ENCODE assay signal across 15 cellular contexts in genomic region chr3:38266810-38267209, GRCh38. TPM values are rescaled to one million over a fixed set of nuclear protein-coding genes. Genes with fewer than 3 reads are reported as not detected.
DNase-seq lines count a peak whose midpoint lies in the region; TF ChIP-seq lines count a peak whose summit lies in the region.
"Had no signal": no experiment of that assay in that cellular context is flagged by ENCODE, and none has a peak within 500 bp of the region (broad histone marks: within the 10 kb centered on the region; RNA-seq: fewer than 3 reads in every experiment).

No MANE protein-coding gene starts in this region.

- DNase-seq in GM13976 (ENCODE audit: low spot score) (peak; percentile 3), esophagus muscularis mucosa (ENCODE audit: extremely low spot score) (peak; percentile 55), COR-L47 (lab: John Stamatoyannopoulos, UW) (no peak), cerebellum (ENCODE audit: low spot score) (no peak)
- no peak for DNase-seq in stimulated activated CD4-positive, alpha-beta T cell treated with anti-CD3 and anti-CD28 coated beads, Interleukin-2, amount 100 ng/mL, for 24 hours
- DNase-seq: CD4-positive, alpha-beta T cell; DMS79 treated with DMSO at 0.1 percent for 48 hours; GF-D8 had no signal

- H3K27me3 ChIP-seq in esophagus muscularis mucosa (no peaks in the 10 kb centered on the region), neutrophil (no peaks in the 10 kb centered on the region)

- intact Hi-C loops in esophagus muscularis mucosa (cut with DNase I) = no loop called here

- H3K4me1 ChIP-seq in esophagus muscularis mucosa (peaks cover 0 to 10% (median 0%) of the 10 kb centered on the region in 4 donors), neutrophil (ENCODE audit: control insufficient read depth in 1 of 2, insufficient read depth in 1 of 2, low read depth in 1 of 2, low read length in 1 of 2) (peaks cover 28% of the 10 kb centered on the region in 2 experiments)
- H3K4me1 ChIP-seq: HAP-1 had no signal

- 70% methylated on average over 1 of the region's 1 CpG for WGBS in esophagus muscularis mucosa

- TF ChIP-seq EP300 in esophagus muscularis mucosa (IDR thresholded peaks at IDR 0.05) = no peak

- H3K9me3 ChIP-seq in esophagus muscularis mucosa (no peaks in the 10 kb centered on the region), neutrophil (no peaks in the 10 kb centered on the region)
- H3K9me3 ChIP-seq: HAP-1 had no signal

- no peak for TF ChIP-seq POLR2A in esophagus muscularis mucosa (IDR thresholded peaks at IDR 0.05; ENCODE audit: low read depth)

- in situ Hi-C loops in GM13976 (cut with MboI; ENCODE audit: low sequenced_read_pairs, unreplicated experiment) = no loop called here

- no peak overlapping the region for H3K4me3 ChIP-seq in esophagus muscularis mucosa
- no peak overlapping the region for H3K4me3 ChIP-seq in neutrophil (ENCODE audit: low read depth in 1 of 2, low read length in 1 of 2)
- H3K4me3 ChIP-seq: HAP-1 had no signal

- TF ChIP-seq CTCF in GM13976 (IDR thresholded peaks at IDR 0.05; ENCODE audit: borderline replicate concordance, control extremely low read depth, extremely low read depth, insufficient read depth, missing control alignments) (no peak), esophagus muscularis mucosa (IDR thresholded peaks at IDR 0.05) (no peak), neutrophil (IDR thresholded peaks at IDR 0.05) (no peak)

- no peak overlapping the region for H3K27ac ChIP-seq in esophagus muscularis mucosa (replicated peaks in 1 of 4)
- peak overlapping the region; percentile 84 for H3K27ac ChIP-seq in neutrophil
- H3K27ac ChIP-seq: C4-2B had no signal

- H3K36me3 ChIP-seq in esophagus muscularis mucosa = peaks cover 0 to 8% (median 3%) of the 10 kb centered on the region in 4 donors
- no peaks in the 10 kb centered on the region for H3K36me3 ChIP-seq in neutrophil
- H3K36me3 ChIP-seq: HAP-1 had no signal

RNA-seq across cellular contexts. Expression of gene SLC22A13, which starts 1.2 kb away (rescaled TPM):
- total RNA-seq in esophagus muscularis mucosa (under 1 TPM in 2 of 4 donors, not detected in 2; 0.17 to 0.29 TPM), cerebellum (1.4 TPM)
- total RNA-seq: A172 had no signal

RNA-seq across cellular contexts. Expression of gene SLC22A14, which starts 15.3 kb away (rescaled TPM):
- total RNA-seq in esophagus muscularis mucosa = under 1 TPM in 1 of 4 donors, not detected in 3; 0.23 TPM
- total RNA-seq in cerebellum = 0.82 TPM
- total RNA-seq: A172, B cell, H1, HT-29 had no signal

Comparison
In these comparisons a context has a peak if more than half of its experiments do, and no peak if none do; other contexts are left out.
1. DNase-seq: peak in GM13976 (single experiment) and esophagus muscularis mucosa (single experiment); none in COR-L47 (single experiment), cerebellum (single experiment) and stimulated activated CD4-positive, alpha-beta T cell treated with anti-CD3 and anti-CD28 coated beads, Interleukin-2, amount 100 ng/mL, for 24 hours (0 of 2).